Comparison of ENCODE assay signal across 1 cellular context in the genomic region with DNA sequence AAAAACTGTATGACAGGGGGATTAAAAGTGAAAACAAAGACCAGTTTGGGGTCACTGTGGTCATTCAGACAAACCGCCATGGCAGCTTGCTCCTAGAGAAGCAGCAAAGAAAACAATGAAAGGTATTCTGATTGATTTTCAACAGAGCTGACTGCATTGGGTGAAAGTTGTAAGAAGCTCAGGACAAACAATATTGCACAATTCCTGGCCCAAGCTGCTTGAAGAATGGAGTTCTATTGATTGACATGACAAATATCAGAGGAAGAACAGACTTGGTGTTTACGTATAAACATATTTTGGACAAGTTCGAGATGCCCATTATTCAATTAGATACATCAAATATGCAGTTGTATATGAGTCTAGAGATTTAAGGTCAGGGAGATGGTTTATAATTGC.
TF ChIP-seq lines count a peak whose summit lies in the region.

No MANE protein-coding gene starts in this region.

TF ChIP-seq in GM23338, 12 proteins besides CTCF, POLR2A, EP300 and RAD21 (continued from another document):
- TF ChIP-seq, protein P1, sequence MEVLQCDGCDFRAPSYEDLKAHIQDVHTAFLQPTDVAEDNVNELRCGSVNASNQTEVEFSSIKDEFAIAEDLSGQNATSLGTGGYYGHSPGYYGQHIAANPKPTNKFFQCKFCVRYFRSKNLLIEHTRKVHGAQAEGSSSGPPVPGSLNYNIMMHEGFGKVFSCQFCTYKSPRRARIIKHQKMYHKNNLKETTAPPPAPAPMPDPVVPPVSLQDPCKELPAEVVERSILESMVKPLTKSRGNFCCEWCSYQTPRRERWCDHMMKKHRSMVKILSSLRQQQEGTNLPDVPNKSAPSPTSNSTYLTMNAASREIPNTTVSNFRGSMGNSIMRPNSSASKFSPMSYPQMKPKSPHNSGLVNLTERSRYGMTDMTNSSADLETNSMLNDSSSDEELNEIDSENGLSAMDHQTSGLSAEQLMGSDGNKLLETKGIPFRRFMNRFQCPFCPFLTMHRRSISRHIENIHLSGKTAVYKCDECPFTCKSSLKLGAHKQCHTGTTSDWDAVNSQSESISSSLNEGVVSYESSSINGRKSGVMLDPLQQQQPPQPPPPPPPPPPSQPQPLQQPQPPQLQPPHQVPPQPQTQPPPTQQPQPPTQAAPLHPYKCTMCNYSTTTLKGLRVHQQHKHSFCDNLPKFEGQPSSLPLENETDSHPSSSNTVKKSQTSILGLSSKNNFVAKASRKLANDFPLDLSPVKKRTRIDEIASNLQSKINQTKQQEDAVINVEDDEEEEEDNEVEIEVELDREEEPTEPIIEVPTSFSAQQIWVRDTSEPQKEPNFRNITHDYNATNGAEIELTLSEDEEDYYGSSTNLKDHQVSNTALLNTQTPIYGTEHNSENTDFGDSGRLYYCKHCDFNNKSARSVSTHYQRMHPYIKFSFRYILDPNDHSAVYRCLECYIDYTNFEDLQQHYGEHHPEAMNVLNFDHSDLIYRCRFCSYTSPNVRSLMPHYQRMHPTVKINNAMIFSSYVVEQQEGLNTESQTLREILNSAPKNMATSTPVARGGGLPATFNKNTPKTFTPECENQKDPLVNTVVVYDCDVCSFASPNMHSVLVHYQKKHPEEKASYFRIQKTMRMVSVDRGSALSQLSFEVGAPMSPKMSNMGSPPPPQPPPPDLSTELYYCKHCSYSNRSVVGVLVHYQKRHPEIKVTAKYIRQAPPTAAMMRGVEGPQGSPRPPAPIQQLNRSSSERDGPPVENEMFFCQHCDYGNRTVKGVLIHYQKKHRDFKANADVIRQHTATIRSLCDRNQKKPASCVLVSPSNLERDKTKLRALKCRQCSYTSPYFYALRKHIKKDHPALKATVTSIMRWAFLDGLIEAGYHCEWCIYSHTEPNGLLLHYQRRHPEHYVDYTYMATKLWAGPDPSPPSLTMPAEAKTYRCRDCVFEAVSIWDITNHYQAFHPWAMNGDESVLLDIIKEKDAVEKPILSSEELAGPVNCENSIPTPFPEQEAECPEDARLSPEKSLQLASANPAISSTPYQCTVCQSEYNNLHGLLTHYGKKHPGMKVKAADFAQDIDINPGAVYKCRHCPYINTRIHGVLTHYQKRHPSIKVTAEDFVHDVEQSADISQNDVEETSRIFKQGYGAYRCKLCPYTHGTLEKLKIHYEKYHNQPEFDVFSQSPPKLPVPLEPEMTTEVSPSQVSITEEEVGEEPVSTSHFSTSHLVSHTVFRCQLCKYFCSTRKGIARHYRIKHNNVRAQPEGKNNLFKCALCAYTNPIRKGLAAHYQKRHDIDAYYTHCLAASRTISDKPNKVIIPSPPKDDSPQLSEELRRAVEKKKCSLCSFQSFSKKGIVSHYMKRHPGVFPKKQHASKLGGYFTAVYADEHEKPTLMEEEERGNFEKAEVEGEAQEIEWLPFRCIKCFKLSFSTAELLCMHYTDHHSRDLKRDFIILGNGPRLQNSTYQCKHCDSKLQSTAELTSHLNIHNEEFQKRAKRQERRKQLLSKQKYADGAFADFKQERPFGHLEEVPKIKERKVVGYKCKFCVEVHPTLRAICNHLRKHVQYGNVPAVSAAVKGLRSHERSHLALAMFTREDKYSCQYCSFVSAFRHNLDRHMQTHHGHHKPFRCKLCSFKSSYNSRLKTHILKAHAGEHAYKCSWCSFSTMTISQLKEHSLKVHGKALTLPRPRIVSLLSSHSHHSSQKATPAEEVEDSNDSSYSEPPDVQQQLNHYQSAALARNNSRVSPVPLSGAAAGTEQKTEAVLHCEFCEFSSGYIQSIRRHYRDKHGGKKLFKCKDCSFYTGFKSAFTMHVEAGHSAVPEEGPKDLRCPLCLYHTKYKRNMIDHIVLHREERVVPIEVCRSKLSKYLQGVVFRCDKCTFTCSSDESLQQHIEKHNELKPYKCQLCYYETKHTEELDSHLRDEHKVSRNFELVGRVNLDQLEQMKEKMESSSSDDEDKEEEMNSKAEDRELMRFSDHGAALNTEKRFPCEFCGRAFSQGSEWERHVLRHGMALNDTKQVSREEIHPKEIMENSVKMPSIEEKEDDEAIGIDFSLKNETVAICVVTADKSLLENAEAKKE (CRISPR knock-in tag; IDR thresholded peaks at IDR 0.05): no peak
- no peak for TF ChIP-seq ZNF331 (CRISPR knock-in tag; IDR thresholded peaks at IDR 0.05; ENCODE audit: low read depth)
- TF ChIP-seq, protein P2, sequence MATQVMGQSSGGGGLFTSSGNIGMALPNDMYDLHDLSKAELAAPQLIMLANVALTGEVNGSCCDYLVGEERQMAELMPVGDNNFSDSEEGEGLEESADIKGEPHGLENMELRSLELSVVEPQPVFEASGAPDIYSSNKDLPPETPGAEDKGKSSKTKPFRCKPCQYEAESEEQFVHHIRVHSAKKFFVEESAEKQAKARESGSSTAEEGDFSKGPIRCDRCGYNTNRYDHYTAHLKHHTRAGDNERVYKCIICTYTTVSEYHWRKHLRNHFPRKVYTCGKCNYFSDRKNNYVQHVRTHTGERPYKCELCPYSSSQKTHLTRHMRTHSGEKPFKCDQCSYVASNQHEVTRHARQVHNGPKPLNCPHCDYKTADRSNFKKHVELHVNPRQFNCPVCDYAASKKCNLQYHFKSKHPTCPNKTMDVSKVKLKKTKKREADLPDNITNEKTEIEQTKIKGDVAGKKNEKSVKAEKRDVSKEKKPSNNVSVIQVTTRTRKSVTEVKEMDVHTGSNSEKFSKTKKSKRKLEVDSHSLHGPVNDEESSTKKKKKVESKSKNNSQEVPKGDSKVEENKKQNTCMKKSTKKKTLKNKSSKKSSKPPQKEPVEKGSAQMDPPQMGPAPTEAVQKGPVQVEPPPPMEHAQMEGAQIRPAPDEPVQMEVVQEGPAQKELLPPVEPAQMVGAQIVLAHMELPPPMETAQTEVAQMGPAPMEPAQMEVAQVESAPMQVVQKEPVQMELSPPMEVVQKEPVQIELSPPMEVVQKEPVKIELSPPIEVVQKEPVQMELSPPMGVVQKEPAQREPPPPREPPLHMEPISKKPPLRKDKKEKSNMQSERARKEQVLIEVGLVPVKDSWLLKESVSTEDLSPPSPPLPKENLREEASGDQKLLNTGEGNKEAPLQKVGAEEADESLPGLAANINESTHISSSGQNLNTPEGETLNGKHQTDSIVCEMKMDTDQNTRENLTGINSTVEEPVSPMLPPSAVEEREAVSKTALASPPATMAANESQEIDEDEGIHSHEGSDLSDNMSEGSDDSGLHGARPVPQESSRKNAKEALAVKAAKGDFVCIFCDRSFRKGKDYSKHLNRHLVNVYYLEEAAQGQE (IDR thresholded peaks at IDR 0.05; ENCODE audit: unreplicated experiment): no peak
- TF ChIP-seq ETS1 (IDR thresholded peaks at IDR 0.05): no peak
- no peak for TF ChIP-seq ZNF114 (CRISPR knock-in tag; IDR thresholded peaks at IDR 0.05)
TF ChIP-seq in GM23338: peak in this region for 0.
